ENCODE assay signal across 1 cellular context in the genomic region with DNA sequence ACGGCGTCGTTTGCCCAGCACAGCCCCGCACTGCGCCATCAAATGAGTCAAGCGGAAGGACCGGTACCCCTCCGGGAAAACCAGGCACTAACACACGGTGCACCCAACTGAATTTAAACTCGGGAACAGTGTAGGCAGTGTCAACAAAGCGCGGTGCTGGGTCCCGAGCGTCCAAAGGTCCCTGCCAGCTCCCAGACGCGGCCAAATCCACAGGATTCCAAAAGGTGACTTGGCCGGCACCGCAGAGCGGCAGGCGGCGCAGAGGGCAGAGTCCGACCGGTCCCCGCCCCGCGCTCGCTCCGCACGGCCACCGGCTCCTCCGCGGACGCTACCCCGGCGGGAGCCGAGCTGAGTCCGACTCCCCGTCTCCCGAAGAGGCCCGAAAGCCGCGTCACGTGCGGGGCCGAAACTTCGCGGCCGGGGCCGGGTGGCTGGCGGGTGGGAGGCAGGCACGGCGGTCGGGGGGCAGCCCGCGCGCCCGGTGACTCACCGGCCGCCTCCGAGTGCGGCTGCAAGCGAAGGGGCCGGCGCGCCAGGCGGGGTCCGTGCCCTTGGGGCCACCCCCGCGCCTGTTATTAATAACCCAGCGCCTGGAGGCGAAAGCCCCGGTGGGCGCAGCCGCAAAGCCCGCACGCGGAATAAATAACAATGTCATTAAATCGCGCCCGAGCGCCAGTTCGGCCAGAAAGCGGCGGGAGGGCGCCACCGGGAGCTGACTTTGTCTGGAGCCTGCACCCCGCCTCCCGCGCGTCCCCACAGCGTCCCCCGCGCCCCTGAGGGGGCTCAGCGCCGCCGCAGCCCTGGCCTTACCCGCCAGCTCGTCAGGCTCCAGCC.
TF ChIP-seq lines count a peak whose summit lies in the region.

No MANE protein-coding gene starts in this region.

TF ChIP-seq in HepG2, 621 proteins besides CTCF, POLR2A, EP300 and RAD21 (continued from another document and continues in another):
- TF ChIP-seq ZNF550 (CRISPR knock-in tag; IDR thresholded peaks at IDR 0.05; ENCODE audit: borderline replicate concordance) (no peak), ZNF572 (CRISPR knock-in tag; IDR thresholded peaks at IDR 0.05) (peak; percentile 43; the same call in 1 of the 2 replicates), HNF4G (IDR thresholded peaks at IDR 0.05; ENCODE audit: borderline replicate concordance, low read depth, low read length) (peak; percentile 95), HNF4G (CRISPR knock-in tag; IDR thresholded peaks at IDR 0.05; ENCODE audit: borderline replicate concordance, low read depth) (peak; percentile 99), ELF4 (CRISPR knock-in tag; IDR thresholded peaks at IDR 0.05; ENCODE audit: borderline replicate concordance) (no peak), CEBPG (CRISPR knock-in tag; IDR thresholded peaks at IDR 0.05) (no peak; the same call in 1 of the 2 replicates), MBD4 (IDR thresholded peaks at IDR 0.05; ENCODE audit: borderline replicate concordance, low read length) (no peak), NPAS2 (CRISPR knock-in tag; IDR thresholded peaks at IDR 0.05; ENCODE audit: borderline replicate concordance) (no peak), ZNF607 (CRISPR knock-in tag; IDR thresholded peaks at IDR 0.05; ENCODE audit: borderline replicate concordance) (peak; percentile 78; the same call in 1 of the 2 replicates), SNAI1 (CRISPR knock-in tag; IDR thresholded peaks at IDR 0.05; ENCODE audit: borderline replicate concordance) (no peak), TCF7 (IDR thresholded peaks at IDR 0.05; ENCODE audit: low read depth) (no peak), ZNF333 (CRISPR knock-in tag; IDR thresholded peaks at IDR 0.05; ENCODE audit: borderline replicate concordance) (no peak), CBFB (CRISPR knock-in tag; IDR thresholded peaks at IDR 0.05) (peak; percentile 71), NRL (CRISPR knock-in tag; IDR thresholded peaks at IDR 0.05; ENCODE audit: borderline replicate concordance) (no peak; the same call in 1 of the 2 replicates), ZNF883 (CRISPR knock-in tag; IDR thresholded peaks at IDR 0.05; ENCODE audit: not compliant biosample characterization) (peak; percentile 89), ZNF234 (CRISPR knock-in tag; conservative IDR thresholded peaks at IDR 0.05) (peak; percentile 86), ZNF605 (CRISPR knock-in tag; IDR thresholded peaks at IDR 0.05) (peak; percentile 90; the same call in 1 of the 2 replicates), ZFP82 (CRISPR knock-in tag; IDR thresholded peaks at IDR 0.05; ENCODE audit: borderline replicate concordance) (no peak), SNRNP70 (IDR thresholded peaks at IDR 0.05; ENCODE audit: low read depth, low read length) (no peak), ZNF343 (CRISPR knock-in tag; IDR thresholded peaks at IDR 0.05) (no peak), TEAD2 (CRISPR knock-in tag; IDR thresholded peaks at IDR 0.05) (no peak), MAFG (CRISPR knock-in tag; IDR thresholded peaks at IDR 0.05) (no peak), ATRX (CRISPR knock-in tag; IDR thresholded peaks at IDR 0.05; ENCODE audit: borderline replicate concordance) (no peak), RORA (CRISPR knock-in tag; IDR thresholded peaks at IDR 0.05) (no peak), ZNF780A (CRISPR knock-in tag; IDR thresholded peaks at IDR 0.05) (no peak), MBNL3 (CRISPR knock-in tag; conservative IDR thresholded peaks at IDR 0.05) (no peak), FOXA1 (IDR thresholded peaks at IDR 0.05) (0 out of 2 replicates have a peak, but pooled peaks have one; percentile 40), FOXA1 (CRISPR knock-in tag; IDR thresholded peaks at IDR 0.05) (peak; percentile 95), KDM3A (CRISPR knock-in tag; IDR thresholded peaks at IDR 0.05; ENCODE audit: low read depth) (0 out of 2 replicates have a peak, but pooled peaks have one; percentile 43), AKAP8 (CRISPR knock-in tag; IDR thresholded peaks at IDR 0.05) (0 out of 2 replicates have a peak, but pooled peaks have one; percentile 39), ZFP37 (CRISPR knock-in tag; IDR thresholded peaks at IDR 0.05; ENCODE audit: borderline replicate concordance) (no peak; the same call in 1 of the 2 replicates), ZNF773 (CRISPR knock-in tag; IDR thresholded peaks at IDR 0.05; ENCODE audit: borderline replicate concordance) (no peak), RARA (CRISPR knock-in tag; IDR thresholded peaks at IDR 0.05) (peak; percentile 73), TOPORS (CRISPR knock-in tag; IDR thresholded peaks at IDR 0.05) (peak; percentile 86), HNRNPH1 (optimal IDR thresholded peaks at IDR 0.05; ENCODE audit: low read depth, low read length) (no peak), LCORL (IDR thresholded peaks at IDR 0.05) (no peak), LCORL (CRISPR knock-in tag; IDR thresholded peaks at IDR 0.05) (peak; percentile 98), GATA4 (IDR thresholded peaks at IDR 0.05; ENCODE audit: borderline replicate concordance, low read depth) (no peak), RFX1 (IDR thresholded peaks at IDR 0.05) (no peak), AGO2 (optimal IDR thresholded peaks at IDR 0.05; ENCODE audit: low read depth, low read length) (peak; percentile 90), ZNF660 (CRISPR knock-in tag; IDR thresholded peaks at IDR 0.05; ENCODE audit: borderline replicate concordance, low read depth) (0 out of 2 replicates have a peak, but pooled peaks have one; percentile 76), TGIF2 (CRISPR knock-in tag; IDR thresholded peaks at IDR 0.05) (peak; percentile 56)
- TF ChIP-seq, protein P1, sequence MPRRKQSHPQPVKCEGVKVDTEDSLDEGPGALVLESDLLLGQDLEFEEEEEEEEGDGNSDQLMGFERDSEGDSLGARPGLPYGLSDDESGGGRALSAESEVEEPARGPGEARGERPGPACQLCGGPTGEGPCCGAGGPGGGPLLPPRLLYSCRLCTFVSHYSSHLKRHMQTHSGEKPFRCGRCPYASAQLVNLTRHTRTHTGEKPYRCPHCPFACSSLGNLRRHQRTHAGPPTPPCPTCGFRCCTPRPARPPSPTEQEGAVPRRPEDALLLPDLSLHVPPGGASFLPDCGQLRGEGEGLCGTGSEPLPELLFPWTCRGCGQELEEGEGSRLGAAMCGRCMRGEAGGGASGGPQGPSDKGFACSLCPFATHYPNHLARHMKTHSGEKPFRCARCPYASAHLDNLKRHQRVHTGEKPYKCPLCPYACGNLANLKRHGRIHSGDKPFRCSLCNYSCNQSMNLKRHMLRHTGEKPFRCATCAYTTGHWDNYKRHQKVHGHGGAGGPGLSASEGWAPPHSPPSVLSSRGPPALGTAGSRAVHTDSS (CRISPR knock-in tag; conservative IDR thresholded peaks at IDR 0.05) = no peak
- TF ChIP-seq, protein P2, sequence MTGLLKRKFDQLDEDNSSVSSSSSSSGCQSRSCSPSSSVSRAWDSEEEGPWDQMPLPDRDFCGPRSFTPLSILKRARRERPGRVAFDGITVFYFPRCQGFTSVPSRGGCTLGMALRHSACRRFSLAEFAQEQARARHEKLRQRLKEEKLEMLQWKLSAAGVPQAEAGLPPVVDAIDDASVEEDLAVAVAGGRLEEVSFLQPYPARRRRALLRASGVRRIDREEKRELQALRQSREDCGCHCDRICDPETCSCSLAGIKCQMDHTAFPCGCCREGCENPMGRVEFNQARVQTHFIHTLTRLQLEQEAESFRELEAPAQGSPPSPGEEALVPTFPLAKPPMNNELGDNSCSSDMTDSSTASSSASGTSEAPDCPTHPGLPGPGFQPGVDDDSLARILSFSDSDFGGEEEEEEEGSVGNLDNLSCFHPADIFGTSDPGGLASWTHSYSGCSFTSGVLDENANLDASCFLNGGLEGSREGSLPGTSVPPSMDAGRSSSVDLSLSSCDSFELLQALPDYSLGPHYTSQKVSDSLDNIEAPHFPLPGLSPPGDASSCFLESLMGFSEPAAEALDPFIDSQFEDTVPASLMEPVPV (CRISPR knock-in tag; IDR thresholded peaks at IDR 0.05) = no peak
- TF ChIP-seq, protein P3, sequence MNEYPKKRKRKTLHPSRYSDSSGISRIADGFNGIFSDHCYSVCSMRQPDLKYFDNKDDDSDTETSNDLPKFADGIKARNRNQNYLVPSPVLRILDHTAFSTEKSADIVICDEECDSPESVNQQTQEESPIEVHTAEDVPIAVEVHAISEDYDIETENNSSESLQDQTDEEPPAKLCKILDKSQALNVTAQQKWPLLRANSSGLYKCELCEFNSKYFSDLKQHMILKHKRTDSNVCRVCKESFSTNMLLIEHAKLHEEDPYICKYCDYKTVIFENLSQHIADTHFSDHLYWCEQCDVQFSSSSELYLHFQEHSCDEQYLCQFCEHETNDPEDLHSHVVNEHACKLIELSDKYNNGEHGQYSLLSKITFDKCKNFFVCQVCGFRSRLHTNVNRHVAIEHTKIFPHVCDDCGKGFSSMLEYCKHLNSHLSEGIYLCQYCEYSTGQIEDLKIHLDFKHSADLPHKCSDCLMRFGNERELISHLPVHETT (CRISPR knock-in tag; conservative IDR thresholded peaks at IDR 0.05) = peak; percentile 64; the same call in 1 of the 2 replicates
- TF ChIP-seq, protein P4, sequence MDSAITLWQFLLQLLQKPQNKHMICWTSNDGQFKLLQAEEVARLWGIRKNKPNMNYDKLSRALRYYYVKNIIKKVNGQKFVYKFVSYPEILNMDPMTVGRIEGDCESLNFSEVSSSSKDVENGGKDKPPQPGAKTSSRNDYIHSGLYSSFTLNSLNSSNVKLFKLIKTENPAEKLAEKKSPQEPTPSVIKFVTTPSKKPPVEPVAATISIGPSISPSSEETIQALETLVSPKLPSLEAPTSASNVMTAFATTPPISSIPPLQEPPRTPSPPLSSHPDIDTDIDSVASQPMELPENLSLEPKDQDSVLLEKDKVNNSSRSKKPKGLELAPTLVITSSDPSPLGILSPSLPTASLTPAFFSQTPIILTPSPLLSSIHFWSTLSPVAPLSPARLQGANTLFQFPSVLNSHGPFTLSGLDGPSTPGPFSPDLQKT (CRISPR knock-in tag; IDR thresholded peaks at IDR 0.05; ENCODE audit: borderline replicate concordance) = no peak
- TF ChIP-seq, protein P5, sequence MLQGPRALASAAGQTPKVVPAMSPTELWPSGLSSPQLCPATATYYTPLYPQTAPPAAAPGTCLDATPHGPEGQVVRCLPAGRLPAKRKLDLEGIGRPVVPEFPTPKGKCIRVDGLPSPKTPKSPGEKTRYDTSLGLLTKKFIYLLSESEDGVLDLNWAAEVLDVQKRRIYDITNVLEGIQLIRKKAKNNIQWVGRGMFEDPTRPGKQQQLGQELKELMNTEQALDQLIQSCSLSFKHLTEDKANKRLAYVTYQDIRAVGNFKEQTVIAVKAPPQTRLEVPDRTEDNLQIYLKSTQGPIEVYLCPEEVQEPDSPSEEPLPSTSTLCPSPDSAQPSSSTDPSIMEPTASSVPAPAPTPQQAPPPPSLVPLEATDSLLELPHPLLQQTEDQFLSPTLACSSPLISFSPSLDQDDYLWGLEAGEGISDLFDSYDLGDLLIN (CRISPR knock-in tag; IDR thresholded peaks at IDR 0.05; ENCODE audit: borderline replicate concordance) = no peak; the same call in 1 of the 2 replicates
- TF ChIP-seq, protein P6, sequence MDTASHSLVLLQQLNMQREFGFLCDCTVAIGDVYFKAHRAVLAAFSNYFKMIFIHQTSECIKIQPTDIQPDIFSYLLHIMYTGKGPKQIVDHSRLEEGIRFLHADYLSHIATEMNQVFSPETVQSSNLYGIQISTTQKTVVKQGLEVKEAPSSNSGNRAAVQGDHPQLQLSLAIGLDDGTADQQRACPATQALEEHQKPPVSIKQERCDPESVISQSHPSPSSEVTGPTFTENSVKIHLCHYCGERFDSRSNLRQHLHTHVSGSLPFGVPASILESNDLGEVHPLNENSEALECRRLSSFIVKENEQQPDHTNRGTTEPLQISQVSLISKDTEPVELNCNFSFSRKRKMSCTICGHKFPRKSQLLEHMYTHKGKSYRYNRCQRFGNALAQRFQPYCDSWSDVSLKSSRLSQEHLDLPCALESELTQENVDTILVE (CRISPR knock-in tag; IDR thresholded peaks at IDR 0.05) = peak; percentile 90; the same call in 1 of the 2 replicates
- TF ChIP-seq, protein P7, sequence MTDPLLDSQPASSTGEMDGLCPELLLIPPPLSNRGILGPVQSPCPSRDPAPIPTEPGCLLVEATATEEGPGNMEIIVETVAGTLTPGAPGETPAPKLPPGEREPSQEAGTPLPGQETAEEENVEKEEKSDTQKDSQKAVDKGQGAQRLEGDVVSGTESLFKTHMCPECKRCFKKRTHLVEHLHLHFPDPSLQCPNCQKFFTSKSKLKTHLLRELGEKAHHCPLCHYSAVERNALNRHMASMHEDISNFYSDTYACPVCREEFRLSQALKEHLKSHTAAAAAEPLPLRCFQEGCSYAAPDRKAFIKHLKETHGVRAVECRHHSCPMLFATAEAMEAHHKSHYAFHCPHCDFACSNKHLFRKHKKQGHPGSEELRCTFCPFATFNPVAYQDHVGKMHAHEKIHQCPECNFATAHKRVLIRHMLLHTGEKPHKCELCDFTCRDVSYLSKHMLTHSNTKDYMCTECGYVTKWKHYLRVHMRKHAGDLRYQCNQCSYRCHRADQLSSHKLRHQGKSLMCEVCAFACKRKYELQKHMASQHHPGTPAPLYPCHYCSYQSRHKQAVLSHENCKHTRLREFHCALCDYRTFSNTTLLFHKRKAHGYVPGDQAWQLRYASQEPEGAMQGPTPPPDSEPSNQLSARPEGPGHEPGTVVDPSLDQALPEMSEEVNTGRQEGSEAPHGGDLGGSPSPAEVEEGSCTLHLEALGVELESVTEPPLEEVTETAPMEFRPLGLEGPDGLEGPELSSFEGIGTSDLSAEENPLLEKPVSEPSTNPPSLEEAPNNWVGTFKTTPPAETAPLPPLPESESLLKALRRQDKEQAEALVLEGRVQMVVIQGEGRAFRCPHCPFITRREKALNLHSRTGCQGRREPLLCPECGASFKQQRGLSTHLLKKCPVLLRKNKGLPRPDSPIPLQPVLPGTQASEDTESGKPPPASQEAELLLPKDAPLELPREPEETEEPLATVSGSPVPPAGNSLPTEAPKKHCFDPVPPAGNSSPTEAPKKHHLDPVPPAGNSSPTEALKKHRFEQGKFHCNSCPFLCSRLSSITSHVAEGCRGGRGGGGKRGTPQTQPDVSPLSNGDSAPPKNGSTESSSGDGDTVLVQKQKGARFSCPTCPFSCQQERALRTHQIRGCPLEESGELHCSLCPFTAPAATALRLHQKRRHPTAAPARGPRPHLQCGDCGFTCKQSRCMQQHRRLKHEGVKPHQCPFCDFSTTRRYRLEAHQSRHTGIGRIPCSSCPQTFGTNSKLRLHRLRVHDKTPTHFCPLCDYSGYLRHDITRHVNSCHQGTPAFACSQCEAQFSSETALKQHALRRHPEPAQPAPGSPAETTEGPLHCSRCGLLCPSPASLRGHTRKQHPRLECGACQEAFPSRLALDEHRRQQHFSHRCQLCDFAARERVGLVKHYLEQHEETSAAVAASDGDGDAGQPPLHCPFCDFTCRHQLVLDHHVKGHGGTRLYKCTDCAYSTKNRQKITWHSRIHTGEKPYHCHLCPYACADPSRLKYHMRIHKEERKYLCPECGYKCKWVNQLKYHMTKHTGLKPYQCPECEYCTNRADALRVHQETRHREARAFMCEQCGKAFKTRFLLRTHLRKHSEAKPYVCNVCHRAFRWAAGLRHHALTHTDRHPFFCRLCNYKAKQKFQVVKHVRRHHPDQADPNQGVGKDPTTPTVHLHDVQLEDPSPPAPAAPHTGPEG (CRISPR knock-in tag; IDR thresholded peaks at IDR 0.05) = peak; percentile 72; the same call in 1 of the 2 replicates
